In the genomic region with DNA sequence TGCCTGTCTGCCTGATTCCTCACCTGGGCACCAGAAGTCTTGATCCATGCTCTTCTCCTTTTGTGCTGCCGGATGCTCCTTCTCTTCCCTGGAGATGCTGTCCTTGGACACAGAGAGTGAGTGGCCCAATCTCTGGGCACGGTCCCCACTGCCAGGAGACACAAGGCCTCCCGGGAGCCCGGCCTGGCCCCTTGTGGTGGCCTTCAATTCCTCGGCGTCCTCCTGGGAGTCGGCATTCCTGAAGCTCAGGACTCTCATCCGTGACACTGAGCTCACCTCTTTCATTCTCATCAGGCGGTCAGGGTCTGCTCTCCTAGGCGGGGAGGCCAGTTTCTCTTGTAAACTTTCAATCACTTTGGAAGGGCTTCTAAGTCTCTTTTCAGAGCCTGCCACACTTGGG, we compare ENCODE assay signal across 22 cellular contexts. TPM values are rescaled to one million over a fixed set of nuclear protein-coding genes. Genes with fewer than 3 reads are reported as not detected.
"Had no signal": no experiment of that assay in that cellular context is flagged by ENCODE, and none has a peak within 500 bp of the region (broad histone marks: within the 10 kb centered on the region; RNA-seq: fewer than 3 reads in every experiment).

No MANE protein-coding gene starts in this region.

- H3K9me3 Mint-ChIP-seq: activated CD4-positive, alpha-beta T cell treated with anti-CD3 and anti-CD28 coated beads, Interleukin-2, amount 10 ng/mL, durations not matched to agents 24 days and 14 days; activated CD8-positive, alpha-beta T cell treated with anti-CD3 and anti-CD28 coated beads for 36 hours; central memory CD8-positive, alpha-beta T cell; mesothelial cell of epicardium; stimulated activated memory B cell treated with anti-CD40 and anti-IgM and Interleukin-4, amounts not matched to agents 10 μg/mL and 1 μg/mL and 100 μg/mL, for 72 hours had no signal

- DNase-seq: activated gamma-delta T cell treated with Interleukin-2 at 50 U/mL for 16 hours; amniotic stem cell; effector memory CD4-positive, alpha-beta T cell; head of caudate nucleus; mammary epithelial cell; occipital lobe; right lobe of liver; stimulated activated CD4-positive, alpha-beta T cell treated with anti-CD3 and anti-CD28 coated beads, Interleukin-1b, Interleukin-23, amount 100 ng/mL, for 48 hours; T1000; testis; upper lobe of right lung had no signal

- H3K4me1 ChIP-seq: breast epithelium, right lobe of liver, SJSA1 had no signal

- H3K27me3 ChIP-seq: breast epithelium, esophagus muscularis mucosa, gastroesophageal sphincter, right lobe of liver, SJSA1, testis, upper lobe of right lung had no signal

- H3K4me3 ChIP-seq: esophagus muscularis mucosa, gastroesophageal sphincter, right lobe of liver, SJSA1, skin epidermis, testis, upper lobe of right lung had no signal

- ATAC-seq: gastroesophageal sphincter had no signal

- H3K27ac ChIP-seq: breast epithelium, right lobe of liver, SJSA1 had no signal

- H3K36me3 ChIP-seq: breast epithelium, right lobe of liver, upper lobe of right lung had no signal

- H3K4me3 Mint-ChIP-seq: mesothelial cell of epicardium had no signal

- H3K27ac Mint-ChIP-seq: activated CD8-positive, alpha-beta T cell treated with anti-CD3 and anti-CD28 coated beads for 36 hours; activated naive CD8-positive, alpha-beta T cell; mesothelial cell of epicardium had no signal

- H3K9me3 ChIP-seq: breast epithelium, esophagus muscularis mucosa, gastroesophageal sphincter, right lobe of liver, SJSA1, testis, upper lobe of right lung had no signal

- H3K36me3 Mint-ChIP-seq: activated naive CD8-positive, alpha-beta T cell; stimulated activated memory B cell treated with anti-CD40 and anti-IgM and Interleukin-4, amounts not matched to agents 10 μg/mL and 1 μg/mL and 100 μg/mL, for 72 hours had no signal

RNA-seq across cellular contexts. Expression of a gene that starts 33.3 kb away (rescaled TPM):
- total RNA-seq: activated CD8-positive, alpha-beta T cell treated with anti-CD3 and anti-CD28 coated beads for 36 hours had no signal
